1 cellular context compared by ENCODE assay signal in the genomic region with DNA sequence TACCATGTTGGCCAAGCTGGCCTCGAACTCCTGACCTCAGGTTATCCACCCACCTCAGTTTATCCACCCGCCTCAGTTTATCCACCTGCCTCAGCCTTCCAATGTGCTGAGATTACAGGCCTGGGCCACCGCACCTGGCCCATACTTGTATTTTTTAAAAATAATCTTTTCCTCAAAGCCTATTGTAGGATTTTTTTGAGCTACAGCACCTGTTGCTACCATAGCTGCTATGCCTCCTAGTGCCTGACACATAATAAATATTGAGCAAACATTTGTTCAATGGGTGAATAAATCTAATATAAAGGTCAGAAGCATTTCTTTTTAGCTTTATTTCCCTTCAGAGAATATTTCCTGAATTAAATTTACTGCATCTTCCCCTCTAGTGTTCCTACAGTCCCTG.
TF ChIP-seq lines count a peak whose summit lies in the region.

No MANE protein-coding gene starts in this region.

TF ChIP-seq in K562, 482 proteins besides CTCF, POLR2A, EP300 and RAD21:
- TF ChIP-seq TEAD1 (CRISPR knock-in tag; IDR thresholded peaks at IDR 0.05) = no peak
- TF ChIP-seq HMBOX1 (IDR thresholded peaks at IDR 0.05) = no peak
- no peak for TF ChIP-seq ZNF146 (CRISPR knock-in tag; IDR thresholded peaks at IDR 0.05; ENCODE audit: unreplicated experiment)
- no peak for TF ChIP-seq ZNF511 (CRISPR knock-in tag; IDR thresholded peaks at IDR 0.05)
- TF ChIP-seq KLF1 (tag; IDR thresholded peaks at IDR 0.05) = no peak
- no peak for TF ChIP-seq PRMT5 (CRISPR knock-in tag; IDR thresholded peaks at IDR 0.05)
- TF ChIP-seq CSDE1 (IDR thresholded peaks at IDR 0.05) = no peak
- TF ChIP-seq YBX1 (IDR thresholded peaks at IDR 0.05) = no peak
- TF ChIP-seq SAFB (IDR thresholded peaks at IDR 0.05; ENCODE audit: borderline replicate concordance, low read depth, low read length) = no peak
- no peak for TF ChIP-seq DNMT1 (IDR thresholded peaks at IDR 0.05)
- no peak for TF ChIP-seq MLLT1 (IDR thresholded peaks at IDR 0.05)
- TF ChIP-seq, protein P1, sequence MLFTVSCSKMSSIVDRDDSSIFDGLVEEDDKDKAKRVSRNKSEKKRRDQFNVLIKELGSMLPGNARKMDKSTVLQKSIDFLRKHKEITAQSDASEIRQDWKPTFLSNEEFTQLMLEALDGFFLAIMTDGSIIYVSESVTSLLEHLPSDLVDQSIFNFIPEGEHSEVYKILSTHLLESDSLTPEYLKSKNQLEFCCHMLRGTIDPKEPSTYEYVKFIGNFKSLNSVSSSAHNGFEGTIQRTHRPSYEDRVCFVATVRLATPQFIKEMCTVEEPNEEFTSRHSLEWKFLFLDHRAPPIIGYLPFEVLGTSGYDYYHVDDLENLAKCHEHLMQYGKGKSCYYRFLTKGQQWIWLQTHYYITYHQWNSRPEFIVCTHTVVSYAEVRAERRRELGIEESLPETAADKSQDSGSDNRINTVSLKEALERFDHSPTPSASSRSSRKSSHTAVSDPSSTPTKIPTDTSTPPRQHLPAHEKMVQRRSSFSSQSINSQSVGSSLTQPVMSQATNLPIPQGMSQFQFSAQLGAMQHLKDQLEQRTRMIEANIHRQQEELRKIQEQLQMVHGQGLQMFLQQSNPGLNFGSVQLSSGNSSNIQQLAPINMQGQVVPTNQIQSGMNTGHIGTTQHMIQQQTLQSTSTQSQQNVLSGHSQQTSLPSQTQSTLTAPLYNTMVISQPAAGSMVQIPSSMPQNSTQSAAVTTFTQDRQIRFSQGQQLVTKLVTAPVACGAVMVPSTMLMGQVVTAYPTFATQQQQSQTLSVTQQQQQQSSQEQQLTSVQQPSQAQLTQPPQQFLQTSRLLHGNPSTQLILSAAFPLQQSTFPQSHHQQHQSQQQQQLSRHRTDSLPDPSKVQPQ (CRISPR knock-in tag; IDR thresholded peaks at IDR 0.05; ENCODE audit: borderline replicate concordance) = no peak
- TF ChIP-seq C11orf30 (IDR thresholded peaks at IDR 0.05; ENCODE audit: low read depth) = no peak
- no peak for TF ChIP-seq MCM5 (IDR thresholded peaks at IDR 0.05; ENCODE audit: low read depth)
- TF ChIP-seq, protein P2, sequence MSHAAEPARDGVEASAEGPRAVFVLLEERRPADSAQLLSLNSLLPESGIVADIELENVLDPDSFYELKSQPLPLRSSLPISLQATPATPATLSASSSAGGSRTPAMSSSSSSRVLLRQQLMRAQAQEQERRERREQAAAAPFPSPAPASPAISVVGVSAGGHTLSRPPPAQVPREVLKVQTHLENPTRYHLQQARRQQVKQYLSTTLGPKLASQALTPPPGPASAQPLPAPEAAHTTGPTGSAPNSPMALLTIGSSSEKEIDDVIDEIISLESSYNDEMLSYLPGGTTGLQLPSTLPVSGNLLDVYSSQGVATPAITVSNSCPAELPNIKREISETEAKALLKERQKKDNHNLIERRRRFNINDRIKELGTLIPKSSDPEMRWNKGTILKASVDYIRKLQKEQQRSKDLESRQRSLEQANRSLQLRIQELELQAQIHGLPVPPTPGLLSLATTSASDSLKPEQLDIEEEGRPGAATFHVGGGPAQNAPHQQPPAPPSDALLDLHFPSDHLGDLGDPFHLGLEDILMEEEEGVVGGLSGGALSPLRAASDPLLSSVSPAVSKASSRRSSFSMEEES (CRISPR knock-in tag; IDR thresholded peaks at IDR 0.05) = no peak
